Comparison of ENCODE assay signal across 1 cellular context in the genomic region with DNA sequence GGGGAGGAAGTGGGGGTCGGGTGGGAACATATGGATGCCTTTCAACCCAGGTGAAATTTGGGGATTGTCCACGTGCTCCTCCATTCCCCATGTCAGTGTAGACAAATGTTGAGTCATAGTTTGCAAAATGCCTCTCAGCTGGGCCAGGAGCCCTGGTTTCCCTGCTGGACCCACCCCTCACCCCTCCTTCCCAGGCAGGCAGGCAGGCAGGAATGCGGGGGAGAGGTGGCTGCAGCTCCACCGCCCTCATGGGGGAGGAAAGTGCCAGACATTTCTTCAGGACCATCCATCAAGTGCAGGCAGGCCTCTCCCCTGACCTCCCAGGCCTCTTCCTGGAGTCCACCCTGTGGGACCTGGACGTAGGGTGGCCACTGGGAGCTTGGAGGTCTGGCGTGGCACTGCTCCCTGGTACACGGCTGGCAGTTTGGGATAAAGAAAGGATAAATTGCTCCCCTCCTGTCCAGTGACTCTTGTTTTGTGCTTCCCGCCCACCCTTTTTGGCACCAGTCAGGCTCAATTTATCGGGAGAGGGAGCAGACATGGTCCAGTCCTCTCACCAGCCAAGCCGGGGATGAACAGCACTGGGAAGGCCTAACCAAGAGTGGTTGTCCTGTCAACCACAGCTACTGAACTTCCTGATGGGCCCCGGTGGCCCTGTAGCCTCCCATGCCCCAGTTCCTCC.
TF ChIP-seq lines count a peak whose summit lies in the region.

No MANE protein-coding gene starts in this region.

TF ChIP-seq in K562, 482 proteins besides CTCF, POLR2A, EP300 and RAD21 (continued from another document and continues in another):
- TF ChIP-seq, protein P1, sequence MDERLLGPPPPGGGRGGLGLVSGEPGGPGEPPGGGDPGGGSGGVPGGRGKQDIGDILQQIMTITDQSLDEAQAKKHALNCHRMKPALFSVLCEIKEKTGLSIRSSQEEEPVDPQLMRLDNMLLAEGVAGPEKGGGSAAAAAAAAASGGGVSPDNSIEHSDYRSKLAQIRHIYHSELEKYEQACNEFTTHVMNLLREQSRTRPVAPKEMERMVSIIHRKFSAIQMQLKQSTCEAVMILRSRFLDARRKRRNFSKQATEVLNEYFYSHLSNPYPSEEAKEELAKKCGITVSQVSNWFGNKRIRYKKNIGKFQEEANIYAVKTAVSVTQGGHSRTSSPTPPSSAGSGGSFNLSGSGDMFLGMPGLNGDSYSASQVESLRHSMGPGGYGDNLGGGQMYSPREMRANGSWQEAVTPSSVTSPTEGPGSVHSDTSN (CRISPR knock-in tag; IDR thresholded peaks at IDR 0.05; ENCODE audit: low read depth), result no peak
- TF ChIP-seq, protein P1 (tag; conservative IDR thresholded peaks at IDR 0.05; ENCODE audit: low read depth), result peak; percentile 91
- TF ChIP-seq MEF2D (tag; conservative IDR thresholded peaks at IDR 0.05; ENCODE audit: low read depth) (no peak; the same call in 1 of the 2 replicates), CBX8 (IDR thresholded peaks at IDR 0.05; ENCODE audit: borderline replicate concordance, extremely low read depth, low read depth, low read length, poor library complexity, severe bottlenecking) (no peak), EHMT2 (IDR thresholded peaks at IDR 0.05) (no peak), SMARCB1 (IDR thresholded peaks at IDR 0.05; ENCODE audit: insufficient read length, low read depth) (no peak), ZNF146 (CRISPR knock-in tag; IDR thresholded peaks at IDR 0.05; ENCODE audit: unreplicated experiment) (no peak), ZZZ3 (IDR thresholded peaks at IDR 0.05) (no peak), KAT7 (CRISPR knock-in tag; IDR thresholded peaks at IDR 0.05; ENCODE audit: borderline replicate concordance) (no peak), MTA1 (IDR thresholded peaks at IDR 0.05; ENCODE audit: borderline replicate concordance) (no peak; the same call in 1 of the 2 replicates), POLR2H (tag; IDR thresholded peaks at IDR 0.05; ENCODE audit: low read depth) (no peak), MAZ (CRISPR knock-in tag; conservative IDR thresholded peaks at IDR 0.05 in 1 of 2, IDR thresholded peaks at IDR 0.05 in 1 of 2) (peak; percentile 46 to 68; a peak in 2 of 4 replicates), ZNF77 (CRISPR knock-in tag; IDR thresholded peaks at IDR 0.05) (no peak), ETV6 (IDR thresholded peaks at IDR 0.05; ENCODE audit: borderline replicate concordance in 1 of 2, low read depth in 2 of 2, low read length in 1 of 2) (no peak), ETV6 (CRISPR knock-in tag; IDR thresholded peaks at IDR 0.05; ENCODE audit: borderline replicate concordance) (no peak), HNRNPUL1 (IDR thresholded peaks at IDR 0.05; ENCODE audit: low read length) (no peak), MAFG (tag; conservative IDR thresholded peaks at IDR 0.05) (peak; percentile 49), FOXM1 (IDR thresholded peaks at IDR 0.05; ENCODE audit: low read depth) (no peak), FOXM1 (CRISPR knock-in tag; IDR thresholded peaks at IDR 0.05; ENCODE audit: low read depth) (no peak), NCOA1 (IDR thresholded peaks at IDR 0.05; ENCODE audit: low read depth) (no peak), ZNF445 (CRISPR knock-in tag; IDR thresholded peaks at IDR 0.05; ENCODE audit: low read depth) (no peak), CREBBP (IDR thresholded peaks at IDR 0.05; ENCODE audit: low read depth, low read length) (no peak), SIN3B (IDR thresholded peaks at IDR 0.05; ENCODE audit: low read depth) (no peak), ZKSCAN1 (IDR thresholded peaks at IDR 0.05; ENCODE audit: low read depth, low read length) (no peak; the same call in 1 of the 2 replicates), KLF6 (CRISPR knock-in tag; IDR thresholded peaks at IDR 0.05; ENCODE audit: borderline replicate concordance) (no peak), KAT8 (IDR thresholded peaks at IDR 0.05; ENCODE audit: low read depth) (no peak), CREM (IDR thresholded peaks at IDR 0.05; ENCODE audit: low read depth) (no peak; the same call in none of the 2 replicates), PRMT5 (CRISPR knock-in tag; IDR thresholded peaks at IDR 0.05) (no peak), SETDB1 (IDR thresholded peaks at IDR 0.05; ENCODE audit: low read length) (no peak), POLR2G (IDR thresholded peaks at IDR 0.05; ENCODE audit: low read depth, low read length) (peak; percentile 60; the same call in 1 of the 2 replicates)
- TF ChIP-seq, protein P2, sequence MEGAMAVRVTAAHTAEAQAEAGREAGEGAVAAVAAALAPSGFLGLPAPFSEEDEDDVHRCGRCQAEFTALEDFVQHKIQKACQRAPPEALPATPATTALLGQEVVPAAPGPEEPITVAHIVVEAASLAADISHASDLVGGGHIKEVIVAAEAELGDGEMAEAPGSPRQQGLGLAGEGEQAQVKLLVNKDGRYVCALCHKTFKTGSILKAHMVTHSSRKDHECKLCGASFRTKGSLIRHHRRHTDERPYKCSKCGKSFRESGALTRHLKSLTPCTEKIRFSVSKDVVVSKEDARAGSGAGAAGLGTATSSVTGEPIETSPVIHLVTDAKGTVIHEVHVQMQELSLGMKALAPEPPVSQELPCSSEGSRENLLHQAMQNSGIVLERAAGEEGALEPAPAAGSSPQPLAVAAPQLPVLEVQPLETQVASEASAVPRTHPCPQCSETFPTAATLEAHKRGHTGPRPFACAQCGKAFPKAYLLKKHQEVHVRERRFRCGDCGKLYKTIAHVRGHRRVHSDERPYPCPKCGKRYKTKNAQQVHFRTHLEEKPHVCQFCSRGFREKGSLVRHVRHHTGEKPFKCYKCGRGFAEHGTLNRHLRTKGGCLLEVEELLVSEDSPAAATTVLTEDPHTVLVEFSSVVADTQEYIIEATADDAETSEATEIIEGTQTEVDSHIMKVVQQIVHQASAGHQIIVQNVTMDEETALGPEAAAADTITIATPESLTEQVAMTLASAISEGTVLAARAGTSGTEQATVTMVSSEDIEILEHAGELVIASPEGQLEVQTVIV (CRISPR knock-in tag; IDR thresholded peaks at IDR 0.05; ENCODE audit: borderline replicate concordance), result no peak
- TF ChIP-seq, protein P3, sequence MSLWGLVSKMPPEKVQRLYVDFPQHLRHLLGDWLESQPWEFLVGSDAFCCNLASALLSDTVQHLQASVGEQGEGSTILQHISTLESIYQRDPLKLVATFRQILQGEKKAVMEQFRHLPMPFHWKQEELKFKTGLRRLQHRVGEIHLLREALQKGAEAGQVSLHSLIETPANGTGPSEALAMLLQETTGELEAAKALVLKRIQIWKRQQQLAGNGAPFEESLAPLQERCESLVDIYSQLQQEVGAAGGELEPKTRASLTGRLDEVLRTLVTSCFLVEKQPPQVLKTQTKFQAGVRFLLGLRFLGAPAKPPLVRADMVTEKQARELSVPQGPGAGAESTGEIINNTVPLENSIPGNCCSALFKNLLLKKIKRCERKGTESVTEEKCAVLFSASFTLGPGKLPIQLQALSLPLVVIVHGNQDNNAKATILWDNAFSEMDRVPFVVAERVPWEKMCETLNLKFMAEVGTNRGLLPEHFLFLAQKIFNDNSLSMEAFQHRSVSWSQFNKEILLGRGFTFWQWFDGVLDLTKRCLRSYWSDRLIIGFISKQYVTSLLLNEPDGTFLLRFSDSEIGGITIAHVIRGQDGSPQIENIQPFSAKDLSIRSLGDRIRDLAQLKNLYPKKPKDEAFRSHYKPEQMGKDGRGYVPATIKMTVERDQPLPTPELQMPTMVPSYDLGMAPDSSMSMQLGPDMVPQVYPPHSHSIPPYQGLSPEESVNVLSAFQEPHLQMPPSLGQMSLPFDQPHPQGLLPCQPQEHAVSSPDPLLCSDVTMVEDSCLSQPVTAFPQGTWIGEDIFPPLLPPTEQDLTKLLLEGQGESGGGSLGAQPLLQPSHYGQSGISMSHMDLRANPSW (CRISPR knock-in tag; IDR thresholded peaks at IDR 0.05), result no peak
- TF ChIP-seq, protein P4, sequence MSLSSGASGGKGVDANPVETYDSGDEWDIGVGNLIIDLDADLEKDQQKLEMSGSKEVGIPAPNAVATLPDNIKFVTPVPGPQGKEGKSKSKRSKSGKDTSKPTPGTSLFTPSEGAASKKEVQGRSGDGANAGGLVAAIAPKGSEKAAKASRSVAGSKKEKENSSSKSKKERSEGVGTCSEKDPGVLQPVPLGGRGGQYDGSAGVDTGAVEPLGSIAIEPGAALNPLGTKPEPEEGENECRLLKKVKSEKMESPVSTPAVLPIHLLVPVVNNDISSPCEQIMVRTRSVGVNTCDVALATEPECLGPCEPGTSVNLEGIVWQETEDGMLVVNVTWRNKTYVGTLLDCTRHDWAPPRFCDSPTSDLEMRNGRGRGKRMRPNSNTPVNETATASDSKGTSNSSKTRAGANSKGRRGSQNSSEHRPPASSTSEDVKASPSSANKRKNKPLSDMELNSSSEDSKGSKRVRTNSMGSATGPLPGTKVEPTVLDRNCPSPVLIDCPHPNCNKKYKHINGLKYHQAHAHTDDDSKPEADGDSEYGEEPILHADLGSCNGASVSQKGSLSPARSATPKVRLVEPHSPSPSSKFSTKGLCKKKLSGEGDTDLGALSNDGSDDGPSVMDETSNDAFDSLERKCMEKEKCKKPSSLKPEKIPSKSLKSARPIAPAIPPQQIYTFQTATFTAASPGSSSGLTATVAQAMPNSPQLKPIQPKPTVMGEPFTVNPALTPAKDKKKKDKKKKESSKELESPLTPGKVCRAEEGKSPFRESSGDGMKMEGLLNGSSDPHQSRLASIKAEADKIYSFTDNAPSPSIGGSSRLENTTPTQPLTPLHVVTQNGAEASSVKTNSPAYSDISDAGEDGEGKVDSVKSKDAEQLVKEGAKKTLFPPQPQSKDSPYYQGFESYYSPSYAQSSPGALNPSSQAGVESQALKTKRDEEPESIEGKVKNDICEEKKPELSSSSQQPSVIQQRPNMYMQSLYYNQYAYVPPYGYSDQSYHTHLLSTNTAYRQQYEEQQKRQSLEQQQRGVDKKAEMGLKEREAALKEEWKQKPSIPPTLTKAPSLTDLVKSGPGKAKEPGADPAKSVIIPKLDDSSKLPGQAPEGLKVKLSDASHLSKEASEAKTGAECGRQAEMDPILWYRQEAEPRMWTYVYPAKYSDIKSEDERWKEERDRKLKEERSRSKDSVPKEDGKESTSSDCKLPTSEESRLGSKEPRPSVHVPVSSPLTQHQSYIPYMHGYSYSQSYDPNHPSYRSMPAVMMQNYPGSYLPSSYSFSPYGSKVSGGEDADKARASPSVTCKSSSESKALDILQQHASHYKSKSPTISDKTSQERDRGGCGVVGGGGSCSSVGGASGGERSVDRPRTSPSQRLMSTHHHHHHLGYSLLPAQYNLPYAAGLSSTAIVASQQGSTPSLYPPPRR (CRISPR knock-in tag; IDR thresholded peaks at IDR 0.05; ENCODE audit: borderline replicate concordance), result no peak
- TF ChIP-seq, protein P5, sequence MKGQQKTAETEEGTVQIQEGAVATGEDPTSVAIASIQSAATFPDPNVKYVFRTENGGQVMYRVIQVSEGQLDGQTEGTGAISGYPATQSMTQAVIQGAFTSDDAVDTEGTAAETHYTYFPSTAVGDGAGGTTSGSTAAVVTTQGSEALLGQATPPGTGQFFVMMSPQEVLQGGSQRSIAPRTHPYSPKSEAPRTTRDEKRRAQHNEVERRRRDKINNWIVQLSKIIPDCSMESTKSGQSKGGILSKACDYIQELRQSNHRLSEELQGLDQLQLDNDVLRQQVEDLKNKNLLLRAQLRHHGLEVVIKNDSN (CRISPR knock-in tag; IDR thresholded peaks at IDR 0.05), result no peak
- TF ChIP-seq, protein P6, sequence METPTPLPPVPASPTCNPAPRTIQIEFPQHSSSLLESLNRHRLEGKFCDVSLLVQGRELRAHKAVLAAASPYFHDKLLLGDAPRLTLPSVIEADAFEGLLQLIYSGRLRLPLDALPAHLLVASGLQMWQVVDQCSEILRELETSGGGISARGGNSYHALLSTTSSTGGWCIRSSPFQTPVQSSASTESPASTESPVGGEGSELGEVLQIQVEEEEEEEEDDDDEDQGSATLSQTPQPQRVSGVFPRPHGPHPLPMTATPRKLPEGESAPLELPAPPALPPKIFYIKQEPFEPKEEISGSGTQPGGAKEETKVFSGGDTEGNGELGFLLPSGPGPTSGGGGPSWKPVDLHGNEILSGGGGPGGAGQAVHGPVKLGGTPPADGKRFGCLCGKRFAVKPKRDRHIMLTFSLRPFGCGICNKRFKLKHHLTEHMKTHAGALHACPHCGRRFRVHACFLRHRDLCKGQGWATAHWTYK (CRISPR knock-in tag; IDR thresholded peaks at IDR 0.05), result no peak; the same call in 1 of the 2 replicates
- TF ChIP-seq, protein P7, sequence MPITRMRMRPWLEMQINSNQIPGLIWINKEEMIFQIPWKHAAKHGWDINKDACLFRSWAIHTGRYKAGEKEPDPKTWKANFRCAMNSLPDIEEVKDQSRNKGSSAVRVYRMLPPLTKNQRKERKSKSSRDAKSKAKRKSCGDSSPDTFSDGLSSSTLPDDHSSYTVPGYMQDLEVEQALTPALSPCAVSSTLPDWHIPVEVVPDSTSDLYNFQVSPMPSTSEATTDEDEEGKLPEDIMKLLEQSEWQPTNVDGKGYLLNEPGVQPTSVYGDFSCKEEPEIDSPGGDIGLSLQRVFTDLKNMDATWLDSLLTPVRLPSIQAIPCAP (CRISPR knock-in tag; IDR thresholded peaks at IDR 0.05; ENCODE audit: borderline replicate concordance), result no peak
- TF ChIP-seq, protein P8, sequence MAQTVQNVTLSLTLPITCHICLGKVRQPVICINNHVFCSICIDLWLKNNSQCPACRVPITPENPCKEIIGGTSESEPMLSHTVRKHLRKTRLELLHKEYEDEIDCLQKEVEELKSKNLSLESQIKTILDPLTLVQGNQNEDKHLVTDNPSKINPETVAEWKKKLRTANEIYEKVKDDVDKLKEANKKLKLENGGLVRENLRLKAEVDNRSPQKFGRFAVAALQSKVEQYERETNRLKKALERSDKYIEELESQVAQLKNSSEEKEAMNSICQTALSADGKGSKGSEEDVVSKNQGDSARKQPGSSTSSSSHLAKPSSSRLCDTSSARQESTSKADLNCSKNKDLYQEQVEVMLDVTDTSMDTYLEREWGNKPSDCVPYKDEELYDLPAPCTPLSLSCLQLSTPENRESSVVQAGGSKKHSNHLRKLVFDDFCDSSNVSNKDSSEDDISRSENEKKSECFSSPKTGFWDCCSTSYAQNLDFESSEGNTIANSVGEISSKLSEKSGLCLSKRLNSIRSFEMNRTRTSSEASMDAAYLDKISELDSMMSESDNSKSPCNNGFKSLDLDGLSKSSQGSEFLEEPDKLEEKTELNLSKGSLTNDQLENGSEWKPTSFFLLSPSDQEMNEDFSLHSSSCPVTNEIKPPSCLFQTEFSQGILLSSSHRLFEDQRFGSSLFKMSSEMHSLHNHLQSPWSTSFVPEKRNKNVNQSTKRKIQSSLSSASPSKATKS (CRISPR knock-in tag; IDR thresholded peaks at IDR 0.05), result no peak
